Comparison of ENCODE assay signal across 1 cellular context in the genomic region with DNA sequence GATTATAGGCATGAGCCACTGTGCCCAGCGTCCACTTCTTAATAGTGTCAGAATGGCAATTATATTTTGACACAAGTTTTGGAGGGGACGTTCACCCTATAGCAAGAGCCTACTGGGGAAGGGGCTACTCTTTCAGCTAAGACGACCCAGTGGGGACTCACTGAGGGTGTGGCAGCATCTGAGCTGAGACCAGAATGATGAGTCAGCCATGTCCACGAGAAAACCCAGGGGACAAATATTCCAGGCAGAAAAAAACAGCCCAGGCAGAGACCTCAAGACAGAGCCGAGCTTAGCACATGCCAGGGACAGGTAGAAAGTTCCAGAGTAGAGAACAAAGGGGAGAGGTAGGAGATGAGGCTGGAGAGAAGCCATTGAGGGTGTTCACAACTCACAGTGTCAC.
TF ChIP-seq lines count a peak whose summit lies in the region.

No MANE protein-coding gene starts in this region.

TF ChIP-seq in K562, 482 proteins besides CTCF, POLR2A, EP300 and RAD21 (continued from another document):
- TF ChIP-seq, protein P1, sequence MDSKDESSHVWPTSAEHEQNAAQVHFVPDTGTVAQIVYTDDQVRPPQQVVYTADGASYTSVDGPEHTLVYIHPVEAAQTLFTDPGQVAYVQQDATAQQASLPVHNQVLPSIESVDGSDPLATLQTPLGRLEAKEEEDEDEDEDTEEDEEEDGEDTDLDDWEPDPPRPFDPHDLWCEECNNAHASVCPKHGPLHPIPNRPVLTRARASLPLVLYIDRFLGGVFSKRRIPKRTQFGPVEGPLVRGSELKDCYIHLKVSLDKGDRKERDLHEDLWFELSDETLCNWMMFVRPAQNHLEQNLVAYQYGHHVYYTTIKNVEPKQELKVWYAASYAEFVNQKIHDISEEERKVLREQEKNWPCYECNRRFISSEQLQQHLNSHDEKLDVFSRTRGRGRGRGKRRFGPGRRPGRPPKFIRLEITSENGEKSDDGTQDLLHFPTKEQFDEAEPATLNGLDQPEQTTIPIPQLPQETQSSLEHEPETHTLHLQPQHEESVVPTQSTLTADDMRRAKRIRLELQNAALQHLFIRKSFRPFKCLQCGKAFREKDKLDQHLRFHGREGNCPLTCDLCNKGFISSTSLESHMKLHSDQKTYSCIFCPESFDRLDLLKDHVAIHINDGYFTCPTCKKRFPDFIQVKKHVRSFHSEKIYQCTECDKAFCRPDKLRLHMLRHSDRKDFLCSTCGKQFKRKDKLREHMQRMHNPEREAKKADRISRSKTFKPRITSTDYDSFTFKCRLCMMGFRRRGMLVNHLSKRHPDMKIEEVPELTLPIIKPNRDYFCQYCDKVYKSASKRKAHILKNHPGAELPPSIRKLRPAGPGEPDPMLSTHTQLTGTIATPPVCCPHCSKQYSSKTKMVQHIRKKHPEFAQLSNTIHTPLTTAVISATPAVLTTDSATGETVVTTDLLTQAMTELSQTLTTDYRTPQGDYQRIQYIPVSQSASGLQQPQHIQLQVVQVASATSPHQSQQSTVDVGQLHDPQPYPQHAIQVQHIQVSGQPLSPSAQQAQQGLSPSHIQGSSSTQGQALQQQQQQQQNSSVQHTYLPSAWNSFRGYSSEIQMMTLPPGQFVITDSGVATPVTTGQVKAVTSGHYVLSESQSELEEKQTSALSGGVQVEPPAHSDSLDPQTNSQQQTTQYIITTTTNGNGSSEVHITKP (IDR thresholded peaks at IDR 0.05; ENCODE audit: partially characterized antibody), result no peak
TF ChIP-seq in K562: peak in this region for 11.
